Comparison of ENCODE assay signal across 12 cellular contexts in the genomic region with DNA sequence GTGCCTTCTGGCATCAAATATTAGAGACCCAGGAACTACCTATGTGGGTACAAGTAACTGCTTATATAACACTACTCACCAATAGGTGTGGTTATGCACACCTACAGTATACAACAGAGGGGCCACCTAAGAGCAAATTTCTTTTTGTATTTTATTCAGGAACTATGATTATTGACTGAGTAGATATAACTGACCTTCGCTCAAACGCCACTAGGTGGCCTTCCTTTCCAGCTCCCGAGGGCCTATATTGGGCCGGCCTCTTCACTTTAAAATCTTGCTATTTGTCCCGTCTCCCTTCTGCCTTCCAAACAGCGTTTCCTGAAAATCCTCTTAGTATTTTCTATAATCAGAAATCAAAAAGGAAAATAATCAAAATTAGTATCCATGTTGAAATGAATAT. TPM values are rescaled to one million over a fixed set of nuclear protein-coding genes. Genes with fewer than 3 reads are reported as not detected.
DNase-seq lines count a peak whose midpoint lies in the region; ATAC-seq and TF ChIP-seq lines count a peak whose summit lies in the region.
"Had no signal": no experiment of that assay in that cellular context is flagged by ENCODE, and none has a peak within 500 bp of the region (broad histone marks: within the 10 kb centered on the region; RNA-seq: fewer than 3 reads in every experiment).

No MANE protein-coding gene starts in this region.

- H3K27me3 Mint-ChIP-seq in endothelial cell (ENCODE audit: unreplicated experiment) (no peaks in the 10 kb centered on the region), osteocyte (ENCODE audit: unreplicated experiment) (no peaks in the 10 kb centered on the region)
- H3K27me3 Mint-ChIP-seq: T-helper 17 cell had no signal

- no peaks in the 10 kb centered on the region for H3K4me1 ChIP-seq in prostate gland (replicated peaks)
- H3K4me1 ChIP-seq: right atrium auricular region had no signal

- H3K4me1 Mint-ChIP-seq in endothelial cell (ENCODE audit: unreplicated experiment), result no peaks in the 10 kb centered on the region
- H3K4me1 Mint-ChIP-seq in osteocyte (ENCODE audit: unreplicated experiment), result no peaks in the 10 kb centered on the region
- H3K4me1 Mint-ChIP-seq: T-helper 17 cell had no signal

- 43% methylated on average over 6 of the region's 6 CpGs for whole genome bisulfite sequencing in prostate gland

- no peak overlapping the region for H3K4me3 Mint-ChIP-seq in endothelial cell (ENCODE audit: unreplicated experiment)
- no peak overlapping the region for H3K4me3 Mint-ChIP-seq in osteocyte (ENCODE audit: unreplicated experiment)
- H3K4me3 Mint-ChIP-seq: activated T-helper 1 cell treated with anti-CD3 and anti-CD28 coated beads, Interleukin-12 subunit alpha, Interleukin-12 subunit beta, Interleukin-2, Interleukin-4 antibody, amounts not matched to agents 30 ng/mL and 10 ng/mL and 1 ng/mL, durations not matched to agents 14 hours and 24 hours and 36 hours; T-helper 17 cell had no signal

- TF ChIP-seq CTCF in endothelial cell (IDR thresholded peaks at IDR 0.05; ENCODE audit: unreplicated experiment) (peak; percentile 48), osteocyte (IDR thresholded peaks at IDR 0.05) (peak; percentile 60), prostate gland (IDR thresholded peaks at IDR 0.05) (peak in 2 of 4 experiments; percentile 7 to 15)

- H3K27me3 ChIP-seq in prostate gland (replicated peaks; ENCODE audit: insufficient read depth), result no peaks in the 10 kb centered on the region
- H3K27me3 ChIP-seq: right atrium auricular region had no signal

- ATAC-seq in HG03469 (IDR thresholded peaks at IDR 0.05; ENCODE audit: unreplicated experiment), result no peak
- ATAC-seq: T-helper 17 cell had no signal

- H3K9me3 Mint-ChIP-seq in endothelial cell (ENCODE audit: unreplicated experiment), result no peaks in the 10 kb centered on the region
- H3K9me3 Mint-ChIP-seq in osteocyte (ENCODE audit: unreplicated experiment), result peaks cover 15% of the 10 kb centered on the region

- no peak for TF ChIP-seq POLR2A in prostate gland (IDR thresholded peaks at IDR 0.05)

- H3K27ac Mint-ChIP-seq in endothelial cell (ENCODE audit: unreplicated experiment), result no peak overlapping the region
- no peak overlapping the region for H3K27ac Mint-ChIP-seq in osteocyte (ENCODE audit: unreplicated experiment)
- H3K27ac Mint-ChIP-seq: activated T-helper 1 cell treated with anti-CD3 and anti-CD28 coated beads, Interleukin-12 subunit alpha, Interleukin-12 subunit beta, Interleukin-2, Interleukin-4 antibody, amounts not matched to agents 30 ng/mL and 10 ng/mL and 1 ng/mL, durations not matched to agents 14 hours and 24 hours and 36 hours; T-helper 17 cell had no signal

- no peak overlapping the region for H3K4me3 ChIP-seq in prostate gland
- H3K4me3 ChIP-seq: right atrium auricular region had no signal

- H3K36me3 ChIP-seq in prostate gland, result no peaks in the 10 kb centered on the region
- H3K36me3 ChIP-seq: right atrium auricular region had no signal

- peak; percentile 0 for DNase-seq in GM19240 (ENCODE audit: insufficient read length, low spot score)
- peak; percentile 20 for DNase-seq in NCI-H460 (ENCODE audit: extremely low read depth, low read depth)
- DNase-seq in endothelial cell (ENCODE audit: low spot score), result peak; percentile 11
- DNase-seq in osteocyte (ENCODE audit: extremely low spot score, unreplicated experiment), result no peak
- DNase-seq in prostate gland (ENCODE audit: low spot score), result no peak
- DNase-seq in SKM-1 treated with dmso at 0.1 percent for 144 hours (lab: John Stamatoyannopoulos, UW; ENCODE audit: unreplicated experiment), result no peak
- DNase-seq in GM19238 (ENCODE audit: insufficient read length, low spot score), result no peak
- DNase-seq: GF-D8, T-helper 17 cell had no signal

- H3K27ac ChIP-seq in prostate gland, result no peak overlapping the region
- H3K27ac ChIP-seq: right atrium auricular region had no signal

- H3K36me3 Mint-ChIP-seq in endothelial cell (ENCODE audit: low read depth, unreplicated experiment) (no peaks in the 10 kb centered on the region), osteocyte (ENCODE audit: unreplicated experiment) (no peaks in the 10 kb centered on the region)

- no peaks in the 10 kb centered on the region for H3K9me3 ChIP-seq in prostate gland

- intact Hi-C loops in prostate gland (cut with DNase I), result no loop called here

RNA-seq across cellular contexts. Expression of gene PABPC5, which starts 19.9 kb away (rescaled TPM):
- not detected in 2 replicates for total RNA-seq in NCI-H460 (2014; rRNA removed; shearing (Covaris generic))
- not detected in 2 replicates for polyA plus RNA-seq in NCI-H460 (2014; cell fraction: nucleus; rRNA removed)
- total RNA-seq in endothelial cell (ENCODE audit: unreplicated experiment) (1.5 TPM), osteocyte (5.9 and 6.6 TPM in 2 replicates), prostate gland (1 to 10 TPM; 3.1 TPM)
- total RNA-seq: activated T-helper 1 cell treated with anti-CD3 and anti-CD28 coated beads, Interleukin-12 subunit alpha, Interleukin-12 subunit beta, Interleukin-2, Interleukin-4 antibody, amounts not matched to agents 30 ng/mL and 10 ng/mL and 1 ng/mL, durations not matched to agents 14 hours and 24 hours and 36 hours; T-helper 17 cell had no signal

Comparison
In these comparisons a context has a peak if more than half of its experiments do, and no peak if none do; other contexts are left out.
1. DNase-seq: peak in GM19240 (single experiment), NCI-H460 (single experiment) and endothelial cell (single experiment); none in osteocyte (single experiment), prostate gland (single experiment), SKM-1 treated with dmso at 0.1 percent for 144 hours (single experiment) and GM19238 (single experiment).